ENCODE assay signal across 8 cellular contexts in the genomic region with DNA sequence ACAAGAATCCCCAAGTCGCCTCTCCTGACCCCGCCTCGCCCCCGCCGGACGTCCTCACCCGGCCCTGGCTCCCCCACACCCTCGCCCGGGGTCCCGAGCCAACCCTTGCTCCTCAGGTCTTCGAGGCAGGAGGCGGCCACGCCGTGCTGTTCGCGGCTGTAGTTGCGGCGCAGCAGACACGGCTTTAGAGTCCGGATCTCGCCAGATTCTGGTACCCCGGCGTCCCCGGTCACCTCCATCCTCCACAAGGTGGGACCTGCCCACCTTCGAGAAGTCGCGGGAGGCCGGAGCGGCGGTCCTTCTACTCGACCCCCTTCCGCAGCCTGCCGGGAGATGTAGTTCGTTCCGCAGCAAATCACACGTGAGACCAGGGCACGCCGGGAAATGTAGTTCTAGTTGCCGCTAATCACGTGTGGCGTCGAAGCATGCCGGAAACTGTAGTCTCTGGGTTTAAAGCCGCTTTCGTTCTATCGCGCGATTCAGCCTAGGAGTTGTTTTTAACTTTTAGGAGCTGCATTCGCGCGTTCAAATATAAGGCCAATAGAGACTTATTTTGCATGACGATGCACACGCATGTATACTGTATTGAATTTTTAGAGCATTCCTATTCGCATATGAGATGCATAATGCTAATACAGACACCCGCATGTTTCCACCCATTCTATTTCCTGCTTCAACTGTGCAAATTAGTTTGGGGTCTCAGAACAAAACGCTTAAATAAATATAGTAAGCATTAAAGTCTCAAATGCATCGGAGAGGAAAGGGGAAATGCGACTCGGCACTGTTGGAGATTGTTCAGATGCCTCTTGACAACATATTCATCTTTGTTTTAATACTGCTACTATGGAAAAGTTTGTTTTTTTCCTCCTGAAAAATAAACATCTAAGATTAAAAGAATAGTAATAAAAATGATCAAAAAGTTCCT. TPM values are rescaled to one million over a fixed set of nuclear protein-coding genes. Genes with fewer than 3 reads are reported as not detected.
DNase-seq lines count a peak whose midpoint lies in the region; ATAC-seq, FAIRE-seq and TF ChIP-seq lines count a peak whose summit lies in the region.

Gene DFFA (minus strand): TSS at position 310 of the 925 bp plus-strand sequence. CDS start 71 bp downstream, at position 239.

- peak within 1 kb of the TSS; percentile 71 for H2AFZ ChIP-seq in OCI-LY1 (ENCODE audit: low read length)
- peak within 1 kb of the TSS; percentile 79 for H2AFZ ChIP-seq in endothelial cell of umbilical vein (ENCODE audit: low read depth, low read length)

- H3K4me2 ChIP-seq in OCI-LY1 (ENCODE audit: low read length) (peak within 1 kb of the TSS; percentile 80), endothelial cell of umbilical vein (ENCODE audit: insufficient read depth, low read length) (peak within 1 kb of the TSS; percentile 76)

- H3K9me1 ChIP-seq in endothelial cell of umbilical vein (replicated peaks; ENCODE audit: control insufficient read depth, extremely low read depth, insufficient read depth, low read length): no peaks in the 10 kb centered on the region

- H3K9me3 ChIP-seq in HUES64 (ENCODE audit: insufficient read depth, low read depth, low read length): no peaks in the 10 kb centered on the region
- no peaks in the 10 kb centered on the region for H3K9me3 ChIP-seq in OCI-LY1 (ENCODE audit: low read length)
- H3K9me3 ChIP-seq in endothelial cell of umbilical vein (replicated peaks; ENCODE audit: control insufficient read depth, insufficient read depth, low read length): no peaks in the 10 kb centered on the region

- H3K79me2 ChIP-seq in OCI-LY1 (ENCODE audit: insufficient read depth, low read length) (peaks cover 8% of the 10 kb centered on the region; the same call in 1 of the 2 replicates), endothelial cell of umbilical vein (ENCODE audit: control insufficient read depth, insufficient read depth, low read length) (peaks cover 29% of the 10 kb centered on the region)

- H3K27me3 ChIP-seq in HUES64 (ENCODE audit: insufficient read depth, low read length) (no peaks in the 10 kb centered on the region), OCI-LY1 (ENCODE audit: insufficient read depth, low read length) (no peaks in the 10 kb centered on the region), endothelial cell of umbilical vein (ENCODE audit: control insufficient read depth in 2 of 2, insufficient read depth in 2 of 2, low read length in 2 of 2) (no peaks in the 10 kb centered on the region)

- intact Hi-C loops in endothelial cell of umbilical vein (cut with micrococcal nuclease): loop anchor here (1.0 kb wide), 2 partner anchors 13 to 42 kb away; partner anchors contain the start of gene CENPS

- dilution Hi-C loops in endothelial cell of umbilical vein (cut with MboI; ENCODE audit: extremely low pct_ligation_motif_present, low sequenced_read_pairs): no loop called here

- POLR2A ChIA-PET in endothelial cell of umbilical vein (lab: Charles Lee): interaction anchor here (1.0 kb wide), 1 partner anchor 41 kb away, joined by 3 read pairs; no protein-coding TSS in a partner anchor

- TF ChIP-seq CTCF in OCI-LY1 (IDR thresholded peaks at IDR 0.05; ENCODE audit: low read length) (no peak), endothelial cell of umbilical vein (IDR thresholded peaks at IDR 0.05; ENCODE audit: extremely low read depth in 1 of 2, insufficient read depth in 1 of 2, low read depth in 1 of 2, low read length in 2 of 2) (no peak)

- H3K36me3 ChIP-seq in HUES64 (ENCODE audit: insufficient read depth, low read length) (peaks cover 25% of the 10 kb centered on the region), OCI-LY1 (ENCODE audit: insufficient read depth, low read length) (peaks cover 18% of the 10 kb centered on the region), endothelial cell of umbilical vein (ENCODE audit: control insufficient read depth in 2 of 2, extremely low read depth in 1 of 2, insufficient read depth in 2 of 2, low read length in 2 of 2) (peaks cover 0 to 2% of the 10 kb centered on the region in 2 experiments)

- H3K27ac ChIP-seq in HUES64 (ENCODE audit: low read depth, low read length) (peak within 1 kb of the TSS; percentile 63; the same call in 1 of the 2 replicates), OCI-LY1 (ENCODE audit: low read depth, low read length, poor library complexity, severe bottlenecking) (peak within 1 kb of the TSS; percentile 92), endothelial cell of umbilical vein (ENCODE audit: insufficient read depth, low read depth, low read length) (peak within 1 kb of the TSS; percentile 25)

- H3K4me3 ChIP-seq in HUES64 (ENCODE audit: low read length) (peak within 1 kb of the TSS; percentile 92), OCI-LY1 (ENCODE audit: low read depth, low read length, poor library complexity, severe bottlenecking) (peak within 1 kb of the TSS; percentile 83), endothelial cell of umbilical vein (replicated peaks in 1 of 3; ENCODE audit: insufficient read depth in 1 of 3, low read depth in 1 of 3, low read length in 3 of 3) (peak within 1 kb of the TSS; percentile 39 to 81 (median 66))

- TF ChIP-seq POLR2A in endothelial cell of umbilical vein (IDR thresholded peaks at IDR 0.05; ENCODE audit: low read depth, low read length): peak; percentile 78

- H3F3A ChIP-seq in OCI-LY1 (ENCODE audit: insufficient read depth, low read length): no peaks in the 10 kb centered on the region

- no peaks in the 10 kb centered on the region for H3K9me2 ChIP-seq in OCI-LY1 (ENCODE audit: low read depth, low read length)

- H3K9ac ChIP-seq in HUES64 (ENCODE audit: low read depth, low read length) (peak within 1 kb of the TSS; percentile 84), OCI-LY1 (ENCODE audit: low read length) (peak within 1 kb of the TSS; percentile 76), endothelial cell of umbilical vein (replicated peaks; ENCODE audit: extremely low read depth, insufficient read depth, low read length) (peak within 1 kb of the TSS; percentile 64)

- BruUV-seq in endothelial cell of umbilical vein (replicated peaks; lab: Mats Ljungman, UMichigan): no TSS peak

- no peaks in the 10 kb centered on the region for H4K20me1 ChIP-seq in OCI-LY1 (ENCODE audit: insufficient read depth, low read length)
- no peaks in the 10 kb centered on the region for H4K20me1 ChIP-seq in endothelial cell of umbilical vein (replicated peaks; ENCODE audit: control insufficient read depth, extremely low read depth, insufficient read depth, low read length)

- ATAC-seq in GM21390 (IDR thresholded peaks at IDR 0.05; ENCODE audit: unreplicated experiment): peak; percentile 76

- 1% methylated on average over 57 of the region's 59 CpGs for WGBS in HUES64

- H3K4me1 ChIP-seq in HUES64 (ENCODE audit: insufficient read depth, low read length) (peaks cover 12% of the 10 kb centered on the region), OCI-LY1 (ENCODE audit: insufficient read depth, low read length, severe bottlenecking) (peaks cover 43% of the 10 kb centered on the region), endothelial cell of umbilical vein (ENCODE audit: control insufficient read depth, extremely low read depth, insufficient read depth, low read length) (peaks cover 8% of the 10 kb centered on the region)

- DNase-seq in COR-L47 (lab: John Stamatoyannopoulos, UW) (peak; percentile 95), endothelial cell of umbilical vein (ENCODE audit: low read depth, low spot score) (peak; percentile 97), midbrain (lab: John Stamatoyannopoulos, UW) (peak; percentile 97)
- peak; percentile 91 for DNase-seq in activated CD8-positive, alpha-beta memory T cell treated with anti-CD3 and anti-CD28 coated beads, Interleukin-2, amount 50 U/mL, for 4 hours
- peak; percentile 78 to 80 for DNase-seq in stimulated activated CD8-positive, alpha-beta memory T cell treated with anti-CD3 and anti-CD28 coated beads, Interleukin-2, amount 100 ng/mL, for 1 hour (ENCODE audit: low read depth in 2 of 2)

- CTCF ChIA-PET in endothelial cell of umbilical vein (lab: Charles Lee): interaction anchor here (1.0 to 1.5 kb wide), 2 partner anchors 21 to 42 kb away, joined by 3 read pairs; partner anchors contain the start of gene CENPS

- peak; percentile 97 for FAIRE-seq in endothelial cell of umbilical vein (lab: Jason Lieb, UNC)

TF ChIP-seq in endothelial cell of umbilical vein, 7 proteins besides CTCF, POLR2A, EP300 and RAD21:
- TF ChIP-seq MYC (IDR thresholded peaks at IDR 0.05; ENCODE audit: low read depth, low read length) (peak; percentile 72), JUN (IDR thresholded peaks at IDR 0.05; ENCODE audit: borderline replicate concordance, insufficient read depth, insufficient read length, low read depth) (no peak), GATA2 (IDR thresholded peaks at IDR 0.05; ENCODE audit: insufficient read depth, insufficient read length, low read depth, low read length) (no peak), MAX (IDR thresholded peaks at IDR 0.05; ENCODE audit: insufficient read depth, insufficient read length) (peak; percentile 100), FOS (IDR thresholded peaks at IDR 0.05; ENCODE audit: borderline replicate concordance, insufficient read depth, low read length) (no peak), EZH2 (IDR thresholded peaks at IDR 0.05; ENCODE audit: borderline replicate concordance, low read depth, low read length, severe bottlenecking) (no peak), POLR2AphosphoS5 (IDR thresholded peaks at IDR 0.05; ENCODE audit: insufficient read depth, low read depth, low read length) (peak; percentile 59)

RNA-seq across cellular contexts. Expression of gene DFFA, which starts in this region (rescaled TPM):
- 41.1 TPM for polyA plus RNA-seq in HUES64 (2013, experiment 1 of 2)
- 41.0 TPM for polyA plus RNA-seq in HUES64 (2013, experiment 2 of 2)
- total RNA-seq in endothelial cell of umbilical vein: 44.5 and 45.9 TPM in 2 replicates
- 21.0 and 30.0 TPM in 2 replicates for polyA plus RNA-seq in endothelial cell of umbilical vein
- polyA plus RNA-seq in endothelial cell of umbilical vein (2011; cell fraction: cytosol; rRNA removed): 30.1 and 35.7 TPM in 2 replicates
- polyA plus RNA-seq in endothelial cell of umbilical vein (2011; cell fraction: nucleus; rRNA removed): 16.9 and 17.5 TPM in 2 replicates
- polyA plus RNA-seq in endothelial cell of umbilical vein (2012): 35.6 and 39.8 TPM in 2 replicates
- polyA minus RNA-seq in endothelial cell of umbilical vein: 50.9 and 54.5 TPM in 2 replicates
- 19.4 TPM for polyA minus RNA-seq in endothelial cell of umbilical vein (2011; cell fraction: cytosol; rRNA and poly(A)+ RNA removed)
- 8.4 and 10.9 TPM in 2 replicates for polyA minus RNA-seq in endothelial cell of umbilical vein (2011; cell fraction: nucleus; rRNA and poly(A)+ RNA removed)

Comparison
In these comparisons a context has a peak if more than half of its experiments do, and no peak if none do; other contexts are left out.
1. Peak in every context shown above with its lines: DNase-seq, ATAC-seq, H3K4me3 ChIP-seq and H3K27ac ChIP-seq.
2. H3K27ac ChIP-seq: peak in every context shown above with its lines; median percentile 92 in OCI-LY1; 63 in HUES64; 25 in endothelial cell of umbilical vein.